Comparison of ENCODE assay signal across 8 cellular contexts in the genomic region with DNA sequence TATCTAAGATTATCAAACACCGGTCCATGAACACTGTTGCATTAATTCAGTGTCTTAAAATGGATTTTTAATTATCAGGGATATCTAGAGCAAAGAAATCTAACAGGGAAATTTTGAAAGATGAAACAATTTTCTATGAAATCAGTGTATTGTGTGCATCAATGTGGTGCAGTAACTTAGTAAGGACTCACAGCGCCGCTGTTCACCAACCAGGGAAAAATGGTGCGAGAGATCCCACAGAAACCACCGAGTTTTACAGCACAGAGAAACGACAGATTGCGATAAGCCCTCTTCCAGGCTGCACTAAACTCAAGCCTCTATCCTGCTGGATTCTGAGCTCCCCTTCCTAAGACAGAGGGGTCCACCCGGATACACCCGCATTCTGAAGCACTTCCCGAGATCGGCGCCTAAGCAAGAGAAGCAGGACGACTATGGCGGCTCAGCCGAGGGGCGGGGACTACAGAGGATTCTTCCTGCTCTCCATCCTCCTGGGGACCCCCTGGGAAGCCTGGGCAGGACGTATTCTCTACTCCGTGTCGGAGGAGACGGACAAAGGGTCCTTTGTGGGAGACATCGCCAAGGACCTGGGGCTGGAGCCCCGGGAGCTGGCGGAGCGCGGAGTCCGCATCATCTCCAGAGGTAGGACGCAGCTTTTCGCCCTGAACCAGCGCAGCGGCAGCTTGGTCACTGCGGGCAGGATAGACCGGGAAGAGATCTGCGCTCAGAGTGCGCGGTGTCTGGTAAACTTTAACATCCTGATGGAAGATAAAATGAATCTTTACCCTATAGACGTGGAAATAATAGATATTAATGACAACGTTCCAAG. TPM values are rescaled to one million over a fixed set of nuclear protein-coding genes. Genes with fewer than 3 reads are reported as not detected.
DNase-seq lines count a peak whose midpoint lies in the region; ATAC-seq, FAIRE-seq and TF ChIP-seq lines count a peak whose summit lies in the region.

Gene PCDHGA7 (plus strand): TSS at position 274 of the 826 bp plus-strand sequence. CDS start 158 bp downstream, at position 432.

- FAIRE-seq in HTR-8/SVneo (lab: Jason Lieb, UNC) = no peak

- no peaks in the 10 kb centered on the region for H3K4me1 Mint-ChIP-seq in central memory CD8-positive, alpha-beta T cell

- TF ChIP-seq CTCF in BJ (IDR thresholded peaks at IDR 0.05; ENCODE audit: insufficient read depth, low read depth, low read length) = peak; percentile 68

- peaks cover 3% of the 10 kb centered on the region for H3K36me3 Mint-ChIP-seq in central memory CD8-positive, alpha-beta T cell (ENCODE audit: insufficient read depth)

- no peak within 1 kb of the TSS for H3K27ac Mint-ChIP-seq in central memory CD8-positive, alpha-beta T cell (ENCODE audit: low read depth)

- H3K4me1 ChIP-seq in mucosa of stomach (ENCODE audit: control insufficient read depth, insufficient read depth, low read length) = no peaks in the 10 kb centered on the region

- H3K36me3 ChIP-seq in BJ (ENCODE audit: control insufficient read depth, insufficient read depth, low read length) (no peaks in the 10 kb centered on the region; the same call in 1 of the 2 replicates), mucosa of stomach (ENCODE audit: control insufficient read depth, insufficient read depth, low read length) (no peaks in the 10 kb centered on the region)

- peak within 1 kb of the TSS; percentile 52 for H3K4me3 Mint-ChIP-seq in central memory CD8-positive, alpha-beta T cell

- POLR2A ChIA-PET in BJ (lab: Charles Lee) = interaction anchor here (0.6 kb wide), 1 partner anchor 135 kb away, joined by 8 read pairs; no protein-coding TSS in a partner anchor

- DNase-seq in BJ (ENCODE audit: low read depth) (no peak), HTR-8/SVneo (ENCODE audit: insufficient read length, low spot score) (peak; percentile 14), nucleus accumbens (lab: John Stamatoyannopoulos, UW) (no peak), NCI-H146 treated with DMSO at 0.1 percent for 48 hours (lab: John Stamatoyannopoulos, UW; ENCODE audit: unreplicated experiment) (no peak), NCI-H2081 (lab: John Stamatoyannopoulos, UW) (no peak)
- DNase-seq in central memory CD8-positive, alpha-beta T cell (ENCODE audit: low spot score in 2 of 2) = no peak

- H3K4me3 ChIP-seq in BJ (ENCODE audit: low read depth, low read length) (peak within 1 kb of the TSS; percentile 54), mucosa of stomach (ENCODE audit: low read length) (peak within 1 kb of the TSS; percentile 41)

- no peak within 1 kb of the TSS for H3K9ac ChIP-seq in mucosa of stomach (ENCODE audit: low read length)

- H3K27me3 Mint-ChIP-seq in central memory CD8-positive, alpha-beta T cell = peaks cover 49% of the 10 kb centered on the region

- ATAC-seq in central memory CD8-positive, alpha-beta T cell (replicated peaks; ENCODE audit: extremely low read depth, poor library complexity, severe bottlenecking) = no peak
- no peak for ATAC-seq in GM21528 (IDR thresholded peaks at IDR 0.05; ENCODE audit: low FRiP score, unreplicated experiment)

- CTCF ChIA-PET in BJ (lab: Yijun Ruan, JAX) = interaction anchor here (0.8 to 1.6 kb wide), 8 partner anchors 12 to 183 kb away, joined by 3 to 11 read pairs (median 4); partner anchors contain the start of genes PCDHGA2, PCDHGA5, PCDHGB5 and TAF7

- H3K9me3 Mint-ChIP-seq in central memory CD8-positive, alpha-beta T cell = peaks cover 13% of the 10 kb centered on the region

- peaks cover 15% of the 10 kb centered on the region for H3K9me3 ChIP-seq in mucosa of stomach (ENCODE audit: control insufficient read depth, low read length)

- H3K27me3 ChIP-seq in BJ (ENCODE audit: control insufficient read depth, insufficient read depth, low read length) = no peaks in the 10 kb centered on the region
- peaks cover 15% of the 10 kb centered on the region for H3K27me3 ChIP-seq in mucosa of stomach (ENCODE audit: control insufficient read depth, insufficient read depth, low read length)

RNA-seq across cellular contexts. Expression of gene PCDHGA7, which starts in this region (rescaled TPM):
- polyA plus RNA-seq in BJ (2011; rRNA removed) = 1.8 and 3.6 TPM in 2 replicates
- 2.5 and 5.0 TPM in 2 replicates for polyA minus RNA-seq in BJ (2011; rRNA and poly(A)+ RNA removed)
